In the genomic region with DNA sequence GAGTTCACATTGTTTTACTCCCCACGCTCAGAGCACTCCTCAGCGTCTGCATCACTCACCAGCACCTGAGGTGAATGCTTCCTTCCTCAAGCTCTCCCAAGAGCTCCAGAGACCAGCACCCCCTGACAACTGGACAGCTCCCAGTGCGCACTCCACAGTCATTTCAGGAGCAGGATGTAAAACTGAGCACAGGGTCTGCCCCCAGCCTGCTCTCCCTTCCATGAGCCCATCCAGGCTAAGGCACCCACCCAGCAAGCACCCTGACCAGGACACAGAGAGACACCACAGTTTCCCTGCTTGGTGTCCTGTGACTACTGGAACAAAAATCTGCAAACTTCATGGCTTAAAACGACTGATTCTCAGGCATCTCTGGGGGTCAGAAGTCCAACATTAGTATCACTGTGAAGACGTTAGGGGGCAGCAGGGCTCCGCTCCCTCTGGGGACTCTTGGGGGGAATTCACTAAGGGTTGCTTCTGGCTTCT, we compare ENCODE assay signal across 9 cellular contexts. TPM values are rescaled to one million over a fixed set of nuclear protein-coding genes. Genes with fewer than 3 reads are reported as not detected.
DNase-seq lines count a peak whose midpoint lies in the region; ATAC-seq, FAIRE-seq and TF ChIP-seq lines count a peak whose summit lies in the region.
"Had no signal": no experiment of that assay in that cellular context is flagged by ENCODE, and none has a peak within 500 bp of the region (broad histone marks: within the 10 kb centered on the region; RNA-seq: fewer than 3 reads in every experiment).

No MANE protein-coding gene starts in this region.

- H3K27me3 ChIP-seq in OCI-LY1 (ENCODE audit: insufficient read depth, low read length) (no peaks in the 10 kb centered on the region), endothelial cell of umbilical vein (ENCODE audit: control insufficient read depth in 2 of 2, insufficient read depth in 2 of 2, low read length in 2 of 2) (peaks cover 0 to 5% of the 10 kb centered on the region in 2 experiments), smooth muscle cell (ENCODE audit: low read depth) (no peaks in the 10 kb centered on the region)

- dilution Hi-C loops in endothelial cell of umbilical vein (cut with MboI; ENCODE audit: extremely low pct_ligation_motif_present, low sequenced_read_pairs) = no loop called here

- no peak for TF ChIP-seq POLR2A in endothelial cell of umbilical vein (IDR thresholded peaks at IDR 0.05; ENCODE audit: low read depth, low read length)

- no peaks in the 10 kb centered on the region for H3K79me2 ChIP-seq in OCI-LY1 (ENCODE audit: insufficient read depth, low read length)
- no peaks in the 10 kb centered on the region for H3K79me2 ChIP-seq in endothelial cell of umbilical vein (ENCODE audit: control insufficient read depth, insufficient read depth, low read length)
- no peaks in the 10 kb centered on the region for H3K79me2 ChIP-seq in smooth muscle cell (ENCODE audit: low read depth)

- peak; percentile 85 for FAIRE-seq in endothelial cell of umbilical vein (lab: Jason Lieb, UNC)

- no peaks in the 10 kb centered on the region for H3K9me2 ChIP-seq in OCI-LY1 (ENCODE audit: low read depth, low read length)

- BruUV-seq in endothelial cell of umbilical vein (replicated peaks; lab: Mats Ljungman, UMichigan) = no TSS peak

- no peak overlapping the region for H3K27ac Mint-ChIP-seq in activated T-cell treated with anti-CD3 and anti-CD28 coated beads, Interleukin-2, amount 50 U/mL, for 24 hours
- H3K27ac Mint-ChIP-seq: T-helper 17 cell had no signal

- no peak overlapping the region for H3K4me2 ChIP-seq in OCI-LY1 (ENCODE audit: low read length)
- H3K4me2 ChIP-seq in endothelial cell of umbilical vein (ENCODE audit: insufficient read depth, low read length) = no peak overlapping the region
- no peak overlapping the region for H3K4me2 ChIP-seq in smooth muscle cell

- H3K27me3 Mint-ChIP-seq in activated T-cell treated with anti-CD3 and anti-CD28 coated beads, Interleukin-2, amount 50 U/mL, for 24 hours = peaks cover 59% of the 10 kb centered on the region

- H3K9me3 Mint-ChIP-seq in activated T-cell treated with anti-CD3 and anti-CD28 coated beads, Interleukin-2, amount 50 U/mL, for 24 hours = peaks cover 9% of the 10 kb centered on the region

- H3K9me1 ChIP-seq in endothelial cell of umbilical vein (replicated peaks; ENCODE audit: control insufficient read depth, extremely low read depth, insufficient read depth, low read length) = no peaks in the 10 kb centered on the region

- no peak overlapping the region for H3K4me3 Mint-ChIP-seq in activated T-cell treated with anti-CD3 and anti-CD28 coated beads, Interleukin-2, amount 50 U/mL, for 24 hours
- H3K4me3 Mint-ChIP-seq: T-helper 17 cell had no signal

- H3K27ac ChIP-seq in OCI-LY1 (ENCODE audit: low read depth, low read length, poor library complexity, severe bottlenecking) = no peak overlapping the region
- no peak overlapping the region for H3K27ac ChIP-seq in endothelial cell of umbilical vein (ENCODE audit: insufficient read depth, low read depth, low read length)
- no peak overlapping the region for H3K27ac ChIP-seq in smooth muscle cell (ENCODE audit: low read depth)

- H3K4me1 ChIP-seq in OCI-LY1 (ENCODE audit: insufficient read depth, low read length, severe bottlenecking) = no peaks in the 10 kb centered on the region
- H3K4me1 ChIP-seq in endothelial cell of umbilical vein (ENCODE audit: control insufficient read depth, extremely low read depth, insufficient read depth, low read length) = no peaks in the 10 kb centered on the region
- no peaks in the 10 kb centered on the region for H3K4me1 ChIP-seq in smooth muscle cell (ENCODE audit: low read depth)

- POLR2A ChIA-PET in endothelial cell of umbilical vein (lab: Charles Lee) = no interaction called here

- TF ChIP-seq CTCF in OCI-LY1 (IDR thresholded peaks at IDR 0.05; ENCODE audit: low read length) = peak; percentile 46; the same call in 1 of the 2 replicates
- peak; percentile 18 to 23 for TF ChIP-seq CTCF in endothelial cell of umbilical vein (IDR thresholded peaks at IDR 0.05; ENCODE audit: extremely low read depth in 1 of 2, insufficient read depth in 1 of 2, low read depth in 1 of 2, low read length in 2 of 2)
- peak; percentile 6 for TF ChIP-seq CTCF in smooth muscle cell (IDR thresholded peaks at IDR 0.05; ENCODE audit: borderline replicate concordance, insufficient read depth, poor library complexity, severe bottlenecking)

- no peak overlapping the region for H3K4me3 ChIP-seq in OCI-LY1 (ENCODE audit: low read depth, low read length, poor library complexity, severe bottlenecking)
- H3K4me3 ChIP-seq in endothelial cell of umbilical vein (replicated peaks in 1 of 3; ENCODE audit: insufficient read depth in 1 of 3, low read depth in 1 of 3, low read length in 3 of 3) = no peak overlapping the region
- no peak overlapping the region for H3K4me3 ChIP-seq in smooth muscle cell

- H3F3A ChIP-seq in OCI-LY1 (ENCODE audit: insufficient read depth, low read length) = no peaks in the 10 kb centered on the region
- H3F3A ChIP-seq in smooth muscle cell (ENCODE audit: low read depth) = no peaks in the 10 kb centered on the region

- no peaks in the 10 kb centered on the region for H3K4me1 Mint-ChIP-seq in activated T-cell treated with anti-CD3 and anti-CD28 coated beads, Interleukin-2, amount 50 U/mL, for 24 hours (ENCODE audit: low read depth)
- H3K4me1 Mint-ChIP-seq: T-helper 17 cell had no signal

- H4K20me1 ChIP-seq in OCI-LY1 (ENCODE audit: insufficient read depth, low read length) (no peaks in the 10 kb centered on the region), endothelial cell of umbilical vein (replicated peaks; ENCODE audit: control insufficient read depth, extremely low read depth, insufficient read depth, low read length) (no peaks in the 10 kb centered on the region), smooth muscle cell (ENCODE audit: low read depth) (no peaks in the 10 kb centered on the region)

- H2AFZ ChIP-seq in OCI-LY1 (ENCODE audit: low read length) (no peak overlapping the region), endothelial cell of umbilical vein (ENCODE audit: low read depth, low read length) (no peak overlapping the region), smooth muscle cell (ENCODE audit: low read depth) (no peak overlapping the region)

- DNase-seq in SIG-M5 treated with dmso at 0.1 percent for 504 hours (lab: John Stamatoyannopoulos, UW; ENCODE audit: unreplicated experiment) (peak; percentile 8), SIG-M5 (lab: John Stamatoyannopoulos, UW) (no peak), endothelial cell of umbilical vein (ENCODE audit: low read depth, low spot score) (peak; percentile 51), smooth muscle cell (lab: John Stamatoyannopoulos, UW; ENCODE audit: unreplicated experiment) (peak; percentile 8)
- DNase-seq in activated T-cell treated with anti-CD3 and anti-CD28 coated beads, Interleukin-2, amount 50 U/mL, for 24 hours = no peak
- DNase-seq: T-helper 17 cell had no signal

- intact Hi-C loops in endothelial cell of umbilical vein (cut with micrococcal nuclease) = loop anchor here (1.0 kb wide), 3 partner anchors 66 to 133 kb away; no protein-coding TSS in a partner anchor

- WGBS in smooth muscle cell (ENCODE audit: low lambda C conversion rate) = 29% methylated on average over 6 of the region's 6 CpGs

- no peak overlapping the region for H3K9ac ChIP-seq in OCI-LY1 (ENCODE audit: low read length)
- H3K9ac ChIP-seq in endothelial cell of umbilical vein (replicated peaks; ENCODE audit: extremely low read depth, insufficient read depth, low read length) = no peak overlapping the region
- H3K9ac ChIP-seq in smooth muscle cell (ENCODE audit: low read depth) = no peak overlapping the region

- CTCF ChIA-PET in endothelial cell of umbilical vein (lab: Charles Lee) = interaction anchor here (0.8 to 2.5 kb wide), 4 partner anchors 9 to 133 kb away, joined by 3 to 31 read pairs (median 4); no protein-coding TSS in a partner anchor

- peaks cover 1% of the 10 kb centered on the region; the same call in 1 of the 2 replicates for H3K9me3 ChIP-seq in OCI-LY1 (ENCODE audit: low read length)
- H3K9me3 ChIP-seq in endothelial cell of umbilical vein (replicated peaks; ENCODE audit: control insufficient read depth, insufficient read depth, low read length) = no peaks in the 10 kb centered on the region
- no peaks in the 10 kb centered on the region for H3K9me3 ChIP-seq in smooth muscle cell (replicated peaks; ENCODE audit: low read depth)

- no peak for ATAC-seq in GM18517 (IDR thresholded peaks at IDR 0.05; ENCODE audit: unreplicated experiment)
- ATAC-seq in GM19351 (IDR thresholded peaks at IDR 0.05; ENCODE audit: unreplicated experiment) = no peak
- ATAC-seq: T-helper 17 cell had no signal

- no peaks in the 10 kb centered on the region for H3K36me3 Mint-ChIP-seq in activated T-cell treated with anti-CD3 and anti-CD28 coated beads, Interleukin-2, amount 50 U/mL, for 24 hours (ENCODE audit: low read depth)

- H3K36me3 ChIP-seq in OCI-LY1 (ENCODE audit: insufficient read depth, low read length) (no peaks in the 10 kb centered on the region), endothelial cell of umbilical vein (ENCODE audit: control insufficient read depth in 2 of 2, extremely low read depth in 1 of 2, insufficient read depth in 2 of 2, low read length in 2 of 2) (no peaks in the 10 kb centered on the region), smooth muscle cell (ENCODE audit: low read depth) (no peaks in the 10 kb centered on the region)

RNA-seq across cellular contexts. Expression of a gene that starts 3.3 kb away (rescaled TPM):
- total RNA-seq in endothelial cell of umbilical vein (not detected in 2 replicates), smooth muscle cell (not detected in 2 replicates)
- polyA plus RNA-seq in endothelial cell of umbilical vein (not detected in 2 replicates), smooth muscle cell (not detected in 2 replicates)
- polyA plus RNA-seq in endothelial cell of umbilical vein (2011; cell fraction: cytosol; rRNA removed) = not detected in 2 replicates
- polyA plus RNA-seq in endothelial cell of umbilical vein (2011; cell fraction: nucleus; rRNA removed) = not detected in 2 replicates
- not detected in 2 replicates for polyA plus RNA-seq in endothelial cell of umbilical vein (2012)
- polyA minus RNA-seq in endothelial cell of umbilical vein = not detected in 2 replicates
- polyA minus RNA-seq in endothelial cell of umbilical vein (2011; cell fraction: cytosol; rRNA and poly(A)+ RNA removed) = not detected
- not detected in 2 replicates for polyA minus RNA-seq in endothelial cell of umbilical vein (2011; cell fraction: nucleus; rRNA and poly(A)+ RNA removed)
- total RNA-seq: T-helper 17 cell had no signal

RNA-seq across cellular contexts. Expression of a gene that starts 24.6 kb away (rescaled TPM):
- not detected in 2 replicates for total RNA-seq in endothelial cell of umbilical vein
- not detected in 2 replicates for polyA plus RNA-seq in endothelial cell of umbilical vein
- polyA plus RNA-seq in endothelial cell of umbilical vein (2011; cell fraction: cytosol; rRNA removed) = not detected in 2 replicates
- polyA plus RNA-seq in endothelial cell of umbilical vein (2011; cell fraction: nucleus; rRNA removed) = not detected in 2 replicates
- polyA plus RNA-seq in endothelial cell of umbilical vein (2012) = not detected in 2 replicates
- polyA minus RNA-seq in endothelial cell of umbilical vein = not detected in 2 replicates
- not detected for polyA minus RNA-seq in endothelial cell of umbilical vein (2011; cell fraction: cytosol; rRNA and poly(A)+ RNA removed)
- polyA minus RNA-seq in endothelial cell of umbilical vein (2011; cell fraction: nucleus; rRNA and poly(A)+ RNA removed) = not detected in 2 replicates
- not detected in 2 replicates for total RNA-seq in smooth muscle cell
- polyA plus RNA-seq in smooth muscle cell = not detected in 2 replicates
- total RNA-seq: T-helper 17 cell had no signal

RNA-seq across cellular contexts. Expression of a gene that starts 36.8 kb away (rescaled TPM):
- total RNA-seq in endothelial cell of umbilical vein (not detected in 2 replicates), smooth muscle cell (not detected in 2 replicates)
- polyA plus RNA-seq in endothelial cell of umbilical vein (not detected in 2 replicates), smooth muscle cell (not detected in 2 replicates)
- polyA plus RNA-seq in endothelial cell of umbilical vein (2011; cell fraction: cytosol; rRNA removed) = not detected in 2 replicates
- not detected in 2 replicates for polyA plus RNA-seq in endothelial cell of umbilical vein (2011; cell fraction: nucleus; rRNA removed)
- not detected in 2 replicates for polyA plus RNA-seq in endothelial cell of umbilical vein (2012)
- polyA minus RNA-seq in endothelial cell of umbilical vein = not detected in 2 replicates
- not detected for polyA minus RNA-seq in endothelial cell of umbilical vein (2011; cell fraction: cytosol; rRNA and poly(A)+ RNA removed)
- not detected in 2 replicates for polyA minus RNA-seq in endothelial cell of umbilical vein (2011; cell fraction: nucleus; rRNA and poly(A)+ RNA removed)
- total RNA-seq: T-helper 17 cell had no signal

RNA-seq across cellular contexts. Expression of a gene that starts 53.6 kb away (rescaled TPM):
- not detected in 2 replicates for total RNA-seq in endothelial cell of umbilical vein
- polyA plus RNA-seq in endothelial cell of umbilical vein = not detected in 2 replicates
- not detected in 2 replicates for polyA plus RNA-seq in endothelial cell of umbilical vein (2011; cell fraction: cytosol; rRNA removed)
- polyA plus RNA-seq in endothelial cell of umbilical vein (2011; cell fraction: nucleus; rRNA removed) = not detected in 2 replicates
- polyA plus RNA-seq in endothelial cell of umbilical vein (2012) = not detected in 2 replicates
- not detected in 2 replicates for polyA minus RNA-seq in endothelial cell of umbilical vein
- not detected for polyA minus RNA-seq in endothelial cell of umbilical vein (2011; cell fraction: cytosol; rRNA and poly(A)+ RNA removed)
- polyA minus RNA-seq in endothelial cell of umbilical vein (2011; cell fraction: nucleus; rRNA and poly(A)+ RNA removed) = not detected in 2 replicates
- not detected in 2 replicates for total RNA-seq in smooth muscle cell
- polyA plus RNA-seq in smooth muscle cell = not detected in 2 replicates
- total RNA-seq: T-helper 17 cell had no signal

RNA-seq across cellular contexts. Expression of a gene that starts 55.3 kb away (rescaled TPM):
- total RNA-seq in endothelial cell of umbilical vein (not detected in 2 replicates), smooth muscle cell (not detected in 2 replicates)
- polyA plus RNA-seq in endothelial cell of umbilical vein (not detected in 2 replicates), smooth muscle cell (not detected in 2 replicates)
- polyA plus RNA-seq in endothelial cell of umbilical vein (2011; cell fraction: cytosol; rRNA removed) = not detected in 2 replicates
- not detected in 2 replicates for polyA plus RNA-seq in endothelial cell of umbilical vein (2011; cell fraction: nucleus; rRNA removed)
- polyA plus RNA-seq in endothelial cell of umbilical vein (2012) = not detected in 2 replicates
- not detected in 2 replicates for polyA minus RNA-seq in endothelial cell of umbilical vein
- not detected for polyA minus RNA-seq in endothelial cell of umbilical vein (2011; cell fraction: cytosol; rRNA and poly(A)+ RNA removed)
- polyA minus RNA-seq in endothelial cell of umbilical vein (2011; cell fraction: nucleus; rRNA and poly(A)+ RNA removed) = not detected in 2 replicates
- total RNA-seq: T-helper 17 cell had no signal

Comparison
In these comparisons a context has a peak if more than half of its experiments do, and no peak if none do; other contexts are left out.
1. DNase-seq: peak in SIG-M5 treated with dmso at 0.1 percent for 504 hours (single experiment), endothelial cell of umbilical vein (single experiment) and smooth muscle cell (single experiment); none in SIG-M5 (single experiment) and activated T-cell treated with anti-CD3 and anti-CD28 coated beads, Interleukin-2, amount 50 U/mL, for 24 hours (single experiment).
2. Peak in every context shown above with its lines, with median percentiles within 50 percentile points of each other: CTCF ChIP-seq.